Comparison of ENCODE assay signal across 1 cellular context in the genomic region with DNA sequence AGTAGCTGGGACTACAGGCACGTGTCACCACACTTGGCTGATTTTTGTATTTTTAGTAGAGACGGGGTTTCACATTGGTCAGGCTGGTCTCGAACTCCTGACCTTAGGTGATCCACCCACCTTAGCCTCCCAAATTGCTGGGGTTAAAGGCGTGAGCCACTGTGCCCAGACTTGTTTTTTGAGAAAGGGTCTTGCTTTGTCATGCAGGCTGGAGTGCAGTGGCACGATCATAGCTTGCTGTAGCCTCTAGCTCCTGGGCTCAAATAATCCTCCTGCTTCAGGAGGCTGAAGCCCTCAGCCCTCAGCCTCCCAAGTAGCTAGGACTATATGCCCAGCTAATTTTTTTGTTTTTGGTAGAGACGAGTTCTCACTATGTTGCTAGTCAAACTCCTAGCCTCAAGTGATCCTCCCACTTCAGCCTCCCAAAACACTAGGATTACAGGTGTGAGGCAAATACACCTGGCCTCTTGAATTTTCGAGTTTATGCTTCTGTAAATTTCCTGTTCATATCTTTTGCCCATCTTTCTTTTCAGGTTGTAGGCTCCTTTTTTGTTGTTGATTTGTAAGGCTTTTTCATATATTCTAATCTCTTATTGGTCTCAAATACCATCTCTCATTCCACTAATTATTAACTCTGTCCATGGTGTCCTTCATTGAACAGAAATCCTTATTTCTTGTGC.
A peak's percentile ranks its signal among the peaks of the same experiment; 100 is the strongest.
TF ChIP-seq lines count a peak whose summit lies in the region.

No MANE protein-coding gene starts in this region.

TF ChIP-seq in K562, 482 proteins besides CTCF, POLR2A, EP300 and RAD21:
- TF ChIP-seq, protein P1, sequence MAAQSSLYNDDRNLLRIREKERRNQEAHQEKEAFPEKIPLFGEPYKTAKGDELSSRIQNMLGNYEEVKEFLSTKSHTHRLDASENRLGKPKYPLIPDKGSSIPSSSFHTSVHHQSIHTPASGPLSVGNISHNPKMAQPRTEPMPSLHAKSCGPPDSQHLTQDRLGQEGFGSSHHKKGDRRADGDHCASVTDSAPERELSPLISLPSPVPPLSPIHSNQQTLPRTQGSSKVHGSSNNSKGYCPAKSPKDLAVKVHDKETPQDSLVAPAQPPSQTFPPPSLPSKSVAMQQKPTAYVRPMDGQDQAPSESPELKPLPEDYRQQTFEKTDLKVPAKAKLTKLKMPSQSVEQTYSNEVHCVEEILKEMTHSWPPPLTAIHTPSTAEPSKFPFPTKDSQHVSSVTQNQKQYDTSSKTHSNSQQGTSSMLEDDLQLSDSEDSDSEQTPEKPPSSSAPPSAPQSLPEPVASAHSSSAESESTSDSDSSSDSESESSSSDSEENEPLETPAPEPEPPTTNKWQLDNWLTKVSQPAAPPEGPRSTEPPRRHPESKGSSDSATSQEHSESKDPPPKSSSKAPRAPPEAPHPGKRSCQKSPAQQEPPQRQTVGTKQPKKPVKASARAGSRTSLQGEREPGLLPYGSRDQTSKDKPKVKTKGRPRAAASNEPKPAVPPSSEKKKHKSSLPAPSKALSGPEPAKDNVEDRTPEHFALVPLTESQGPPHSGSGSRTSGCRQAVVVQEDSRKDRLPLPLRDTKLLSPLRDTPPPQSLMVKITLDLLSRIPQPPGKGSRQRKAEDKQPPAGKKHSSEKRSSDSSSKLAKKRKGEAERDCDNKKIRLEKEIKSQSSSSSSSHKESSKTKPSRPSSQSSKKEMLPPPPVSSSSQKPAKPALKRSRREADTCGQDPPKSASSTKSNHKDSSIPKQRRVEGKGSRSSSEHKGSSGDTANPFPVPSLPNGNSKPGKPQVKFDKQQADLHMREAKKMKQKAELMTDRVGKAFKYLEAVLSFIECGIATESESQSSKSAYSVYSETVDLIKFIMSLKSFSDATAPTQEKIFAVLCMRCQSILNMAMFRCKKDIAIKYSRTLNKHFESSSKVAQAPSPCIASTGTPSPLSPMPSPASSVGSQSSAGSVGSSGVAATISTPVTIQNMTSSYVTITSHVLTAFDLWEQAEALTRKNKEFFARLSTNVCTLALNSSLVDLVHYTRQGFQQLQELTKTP (IDR thresholded peaks at IDR 0.05; ENCODE audit: low read depth in 1 of 2, partially characterized antibody in 2 of 2): peak in 1 of 2 experiments; percentile 95
- TF ChIP-seq CREM (IDR thresholded peaks at IDR 0.05; ENCODE audit: low read depth): no peak
TF ChIP-seq in K562: peak in this region for 1.
